In genomic region chr16:86766700-86767099, GRCh38 we compare ENCODE assay signal across 1 cellular context.
TF ChIP-seq lines count a peak whose summit lies in the region.

No MANE protein-coding gene starts in this region.

TF ChIP-seq in HEK293, 187 proteins besides CTCF, POLR2A, EP300 and RAD21 (continued from another document):
- TF ChIP-seq ELK4 (IDR thresholded peaks at IDR 0.05; ENCODE audit: borderline replicate concordance, low read depth, low read length): no peak
